In genomic region chr3:158434412-158435038, GRCh38 we compare ENCODE assay signal across 8 cellular contexts.
DNase-seq lines count a peak whose midpoint lies in the region; ATAC-seq, FAIRE-seq and TF ChIP-seq lines count a peak whose summit lies in the region.

No MANE protein-coding gene starts in this region.

- H3K4me2 ChIP-seq in endothelial cell of umbilical vein (ENCODE audit: insufficient read depth, low read length) = no peak overlapping the region

- H3K9me3 ChIP-seq in endothelial cell of umbilical vein (replicated peaks; ENCODE audit: control insufficient read depth, insufficient read depth, low read length) (no peaks in the 10 kb centered on the region), tibial artery (no peaks in the 10 kb centered on the region)

- TF ChIP-seq POLR2A in endothelial cell of umbilical vein (IDR thresholded peaks at IDR 0.05; ENCODE audit: low read depth, low read length) = no peak

- no peaks in the 10 kb centered on the region for H3K9me1 ChIP-seq in endothelial cell of umbilical vein (replicated peaks; ENCODE audit: control insufficient read depth, extremely low read depth, insufficient read depth, low read length)

- no peak overlapping the region for H3K4me3 ChIP-seq in endothelial cell of umbilical vein (replicated peaks in 1 of 3; ENCODE audit: insufficient read depth in 1 of 3, low read depth in 1 of 3, low read length in 3 of 3)
- no peak overlapping the region for H3K4me3 ChIP-seq in tibial artery

- no peaks in the 10 kb centered on the region for H3K79me2 ChIP-seq in endothelial cell of umbilical vein (ENCODE audit: control insufficient read depth, insufficient read depth, low read length)

- H2AFZ ChIP-seq in endothelial cell of umbilical vein (ENCODE audit: low read depth, low read length) = no peak overlapping the region

- ATAC-seq in GM18517 (IDR thresholded peaks at IDR 0.05; ENCODE audit: unreplicated experiment) (peak; percentile 98), HG02973 (IDR thresholded peaks at IDR 0.05; ENCODE audit: unreplicated experiment) (peak; percentile 76)

- H3K36me3 ChIP-seq in endothelial cell of umbilical vein (ENCODE audit: control insufficient read depth in 2 of 2, extremely low read depth in 1 of 2, insufficient read depth in 2 of 2, low read length in 2 of 2) = no peaks in the 10 kb centered on the region
- no peaks in the 10 kb centered on the region for H3K36me3 ChIP-seq in tibial artery

- peak; percentile 89 for DNase-seq in Ammon's horn (ENCODE audit: low spot score)
- DNase-seq in NCI-H2081 treated with DMSO at 0.1 percent for 48 hours (lab: John Stamatoyannopoulos, UW) = peak; percentile 56
- DNase-seq in endothelial cell of umbilical vein (ENCODE audit: low read depth, low spot score) = peak; percentile 77
- DNase-seq in midbrain (lab: John Stamatoyannopoulos, UW) = peak; percentile 77
- DNase-seq in tibial artery = peak; percentile 71

- H4K20me1 ChIP-seq in endothelial cell of umbilical vein (replicated peaks; ENCODE audit: control insufficient read depth, extremely low read depth, insufficient read depth, low read length) = no peaks in the 10 kb centered on the region

- dilution Hi-C loops in endothelial cell of umbilical vein (cut with MboI; ENCODE audit: extremely low pct_ligation_motif_present, low sequenced_read_pairs) = no loop called here

- H3K27ac ChIP-seq in VCaP = no peak overlapping the region
- no peak overlapping the region for H3K27ac ChIP-seq in endothelial cell of umbilical vein (ENCODE audit: insufficient read depth, low read depth, low read length)
- no peak overlapping the region for H3K27ac ChIP-seq in tibial artery

- H3K9ac ChIP-seq in endothelial cell of umbilical vein (replicated peaks; ENCODE audit: extremely low read depth, insufficient read depth, low read length) = no peak overlapping the region

- POLR2A ChIA-PET in endothelial cell of umbilical vein (lab: Charles Lee) = no interaction called here

- TF ChIP-seq CTCF in VCaP (conservative IDR thresholded peaks at IDR 0.05) (peak; percentile 84), endothelial cell of umbilical vein (IDR thresholded peaks at IDR 0.05; ENCODE audit: extremely low read depth in 1 of 2, insufficient read depth in 1 of 2, low read depth in 1 of 2, low read length in 2 of 2) (peak; percentile 44 to 55), tibial artery (IDR thresholded peaks at IDR 0.05) (peak; percentile 66 to 78)

- no TSS peak for BruUV-seq in endothelial cell of umbilical vein (replicated peaks; lab: Mats Ljungman, UMichigan)

- no peaks in the 10 kb centered on the region for H3K27me3 ChIP-seq in endothelial cell of umbilical vein (ENCODE audit: control insufficient read depth in 2 of 2, insufficient read depth in 2 of 2, low read length in 2 of 2)
- H3K27me3 ChIP-seq in tibial artery = no peaks in the 10 kb centered on the region

- H3K4me1 ChIP-seq in endothelial cell of umbilical vein (ENCODE audit: control insufficient read depth, extremely low read depth, insufficient read depth, low read length) = no peaks in the 10 kb centered on the region
- no peaks in the 10 kb centered on the region for H3K4me1 ChIP-seq in tibial artery

- peak; percentile 91 for FAIRE-seq in endothelial cell of umbilical vein (lab: Jason Lieb, UNC)

- CTCF ChIA-PET in endothelial cell of umbilical vein (lab: Charles Lee) = interaction anchor here (0.6 to 3.5 kb wide), 57 partner anchors 9 to 1230 kb away, joined by 3 to 58 read pairs (median 4); partner anchors contain the start of genes MLF1 and RSRC1

- intact Hi-C loops in endothelial cell of umbilical vein (cut with micrococcal nuclease) = loop anchor here (1.0 to 2.0 kb wide), 5 partner anchors 343 to 902 kb away; no protein-coding TSS in a partner anchor
- intact Hi-C loops in tibial artery (cut with DNase I; ENCODE audit: low total_unique reads) = loop anchor here (5.0 kb wide), 1 partner anchor 817 kb away; no protein-coding TSS in a partner anchor

TF ChIP-seq in endothelial cell of umbilical vein, 7 proteins besides CTCF, POLR2A, EP300 and RAD21:
- TF ChIP-seq MYC (IDR thresholded peaks at IDR 0.05; ENCODE audit: low read depth, low read length) = no peak
- TF ChIP-seq MAX (IDR thresholded peaks at IDR 0.05; ENCODE audit: insufficient read depth, insufficient read length) = no peak
TF ChIP-seq in endothelial cell of umbilical vein: peak in this region for 0.
